1 cellular context compared by ENCODE assay signal in genomic region chr12:56007148-56007891, GRCh38.
TF ChIP-seq lines count a peak whose summit lies in the region.

No MANE protein-coding gene starts in this region.

TF ChIP-seq in K562, 482 proteins besides CTCF, POLR2A, EP300 and RAD21 (continues in another document):
- TF ChIP-seq ARNT (IDR thresholded peaks at IDR 0.05) (peak; percentile 42 to 49; a peak in 1 of 4 replicates), ZNF507 (tag; conservative IDR thresholded peaks at IDR 0.05) (no peak), TAF1 (IDR thresholded peaks at IDR 0.05; ENCODE audit: control insufficient read depth, extremely low read depth, insufficient read depth, low read length, severe bottlenecking) (peak; percentile 81), ZNF12 (CRISPR knock-in tag; IDR thresholded peaks at IDR 0.05) (no peak), NFIC (IDR thresholded peaks at IDR 0.05) (no peak), ZNF77 (CRISPR knock-in tag; IDR thresholded peaks at IDR 0.05) (no peak), VEZF1 (CRISPR knock-in tag; IDR thresholded peaks at IDR 0.05) (peak; percentile 96), HDAC3 (IDR thresholded peaks at IDR 0.05; ENCODE audit: borderline replicate concordance, partially characterized antibody) (no peak), ZNF277 (CRISPR knock-in tag; IDR thresholded peaks at IDR 0.05; ENCODE audit: borderline replicate concordance) (no peak), NR2C2 (CRISPR knock-in tag; IDR thresholded peaks at IDR 0.05) (no peak), NR2C2 (tag; IDR thresholded peaks at IDR 0.05) (peak; percentile 45), ZNF511 (CRISPR knock-in tag; IDR thresholded peaks at IDR 0.05) (0 out of 2 replicates have a peak, but pooled peaks have one; percentile 35), E2F1 (CRISPR knock-in tag; IDR thresholded peaks at IDR 0.05) (0 out of 2 replicates have a peak, but pooled peaks have one; percentile 25), CXXC5 (CRISPR knock-in tag; IDR thresholded peaks at IDR 0.05) (peak; percentile 70), SRSF9 (IDR thresholded peaks at IDR 0.05; ENCODE audit: borderline replicate concordance, low read depth, low read length) (no peak), SMAD2 (IDR thresholded peaks at IDR 0.05; ENCODE audit: low read depth, low read length) (no peak), EGR1 (conservative IDR thresholded peaks at IDR 0.05) (no peak; the same call in 1 of the 2 replicates), GMEB1 (CRISPR knock-in tag; IDR thresholded peaks at IDR 0.05) (peak; percentile 7; the same call in 1 of the 2 replicates), CREB1 (IDR thresholded peaks at IDR 0.05) (0 out of 2 replicates have a peak, but pooled peaks have one; percentile 15), CREB1 (CRISPR knock-in tag; IDR thresholded peaks at IDR 0.05) (peak; percentile 44; the same call in 1 of the 2 replicates), XRCC5 (IDR thresholded peaks at IDR 0.05; ENCODE audit: low read depth, low read length) (peak; percentile 97), TRIM28 (IDR thresholded peaks at IDR 0.05) (peak; percentile 61; the same call in 1 of the 2 replicates), STAT5A (IDR thresholded peaks at IDR 0.05; ENCODE audit: borderline replicate concordance, low read length) (no peak), SMARCE1 (IDR thresholded peaks at IDR 0.05) (no peak), ZMIZ1 (IDR thresholded peaks at IDR 0.05; ENCODE audit: low read depth in 2 of 2, low read length in 2 of 2) (peak in 1 of 2 experiments; percentile 96; a peak in 2 of 4 replicates), RB1 (IDR thresholded peaks at IDR 0.05; ENCODE audit: low read depth) (0 out of 2 replicates have a peak, but pooled peaks have one; percentile 64), NR1H2 (CRISPR knock-in tag; IDR thresholded peaks at IDR 0.05) (no peak), MAZ (CRISPR knock-in tag; conservative IDR thresholded peaks at IDR 0.05 in 1 of 2, IDR thresholded peaks at IDR 0.05 in 1 of 2) (peak; percentile 75 to 86), FOXJ2 (tag; IDR thresholded peaks at IDR 0.05) (no peak), OTX1 (CRISPR knock-in tag; IDR thresholded peaks at IDR 0.05) (no peak), CBFA2T2 (conservative IDR thresholded peaks at IDR 0.05) (no peak), CCNT2 (IDR thresholded peaks at IDR 0.05; ENCODE audit: borderline replicate concordance, extremely low read depth, insufficient read length, low read depth, low read length) (no peak), ZNF174 (CRISPR knock-in tag; IDR thresholded peaks at IDR 0.05) (no peak), BDP1 (IDR thresholded peaks at IDR 0.05; ENCODE audit: insufficient read depth, insufficient read length) (no peak), GABPB1 (CRISPR knock-in tag; IDR thresholded peaks at IDR 0.05) (peak; percentile 75; the same call in 1 of the 2 replicates), LARP7 (IDR thresholded peaks at IDR 0.05) (no peak), E2F8 (IDR thresholded peaks at IDR 0.05; ENCODE audit: low read depth, partially characterized antibody) (no peak), ARID3B (CRISPR knock-in tag; IDR thresholded peaks at IDR 0.05; ENCODE audit: borderline replicate concordance) (0 out of 2 replicates have a peak, but pooled peaks have one; percentile 7), ZNF668 (CRISPR knock-in tag; IDR thresholded peaks at IDR 0.05) (no peak), MEF2A (IDR thresholded peaks at IDR 0.05; ENCODE audit: control insufficient read depth, low read depth, low read length) (0 out of 2 replicates have a peak, but pooled peaks have one; percentile 17), ZNF436 (CRISPR knock-in tag; IDR thresholded peaks at IDR 0.05) (no peak), HBP1 (CRISPR knock-in tag; IDR thresholded peaks at IDR 0.05) (no peak), PML (IDR thresholded peaks at IDR 0.05; ENCODE audit: low read length) (no peak), ZNF398 (CRISPR knock-in tag; IDR thresholded peaks at IDR 0.05) (no peak), GTF2B (IDR thresholded peaks at IDR 0.05; ENCODE audit: extremely low read depth, insufficient read length) (no peak), MTA1 (IDR thresholded peaks at IDR 0.05; ENCODE audit: borderline replicate concordance) (no peak)
